25 cellular contexts compared by ENCODE assay signal in the genomic region with DNA sequence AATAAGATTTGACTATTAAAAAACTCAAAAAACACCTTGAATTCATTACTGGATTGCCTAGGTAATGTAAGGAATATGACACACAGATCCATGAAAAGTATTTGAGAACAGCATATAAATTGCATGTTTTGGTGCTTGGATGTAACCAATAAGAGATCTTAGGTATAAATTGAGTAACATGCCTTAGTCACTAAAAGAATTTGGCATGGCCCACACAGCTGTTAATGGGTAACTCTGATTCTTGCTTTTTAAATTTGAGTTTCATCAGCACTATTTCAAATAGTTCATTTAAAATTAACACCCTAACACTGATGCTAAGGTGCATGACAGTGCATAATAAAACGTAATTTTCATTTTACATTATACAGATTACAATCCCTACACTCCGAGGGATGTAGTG.
"Had no signal": no experiment of that assay in that cellular context is flagged by ENCODE, and none has a peak within 500 bp of the region (broad histone marks: within the 10 kb centered on the region; RNA-seq: fewer than 3 reads in every experiment).

No MANE protein-coding gene starts in this region.

- H3K4me2 ChIP-seq: smooth muscle cell had no signal

- H3K9me3 ChIP-seq: mucosa of descending colon, ovary, testis, thyroid gland, transverse colon, upper lobe of left lung, vagina had no signal

- H3K27me3 Mint-ChIP-seq: naive thymus-derived CD4-positive, alpha-beta T cell; natural killer cell treated with Interleukin-12 subunit alpha and Interleukin-12 subunit beta and Interleukin-15 and Interleukin-18, amount 100 ng/mL, for 72 hours; stimulated activated naive B cell treated with anti-CD40 and anti-IgM and Interleukin-4, amounts not matched to agents 10 μg/mL and 1 μg/mL and 100 μg/mL, for 72 hours had no signal

- H3K27me3 ChIP-seq: left lung, ovary, sigmoid colon, stomach, testis, thyroid gland, transverse colon, upper lobe of left lung, vagina had no signal

- H3K4me1 Mint-ChIP-seq: naive thymus-derived CD4-positive, alpha-beta T cell; stimulated activated naive B cell treated with anti-CD40 and anti-IgM and Interleukin-4, amounts not matched to agents 10 μg/mL and 1 μg/mL and 100 μg/mL, for 72 hours had no signal

- H3K27ac ChIP-seq: left lung, ovary, sigmoid colon, stomach, testis, thyroid gland, transverse colon, upper lobe of left lung, vagina had no signal

- ATAC-seq: left cardiac atrium; left lung; mucosa of descending colon; naive thymus-derived CD4-positive, alpha-beta T cell; natural killer cell treated with Interleukin-12 subunit alpha and Interleukin-12 subunit beta and Interleukin-15 and Interleukin-18, amount 100 ng/mL, for 72 hours; right cardiac atrium; stimulated activated naive B cell treated with anti-CD40 and anti-IgM and Interleukin-4, amounts not matched to agents 10 μg/mL and 1 μg/mL and 100 μg/mL, for 72 hours; stimulated activated naive CD8-positive, alpha-beta T cell treated with anti-CD3 and anti-CD28 coated beads, Interleukin-15, Interleukin-2, amounts not matched to agents 100 U/mL and 50 U/mL, for 24 hours had no signal

- H3K4me1 ChIP-seq: left lung, sigmoid colon, stomach, testis, thyroid gland, transverse colon, upper lobe of left lung, vagina had no signal

- H3K36me3 ChIP-seq: left lung, ovary, sigmoid colon, stomach, thyroid gland, transverse colon, upper lobe of left lung, vagina had no signal

- DNase-seq: hippocampal formation; kidney glomerular epithelial cell; left cardiac atrium; left lung; midbrain; mucosa of descending colon; naive thymus-derived CD4-positive, alpha-beta T cell; ovary; retina; right cardiac atrium; sigmoid colon; stimulated activated CD4-positive, alpha-beta T cell treated with anti-CD3 and anti-CD28 coated beads, Interleukin-1b, Interleukin-23, amount 100 ng/mL, for 48 hours; stimulated activated CD4-positive, alpha-beta T cell treated with anti-CD3 and anti-CD28 coated beads, Interleukin-4, amount 100 ng/mL, for 1 hour; stimulated activated naive B cell treated with anti-CD40 and anti-IgM and Interleukin-4, amounts not matched to agents 10 μg/mL and 1 μg/mL and 100 μg/mL, for 72 hours; stimulated activated naive CD8-positive, alpha-beta T cell treated with anti-CD3 and anti-CD28 coated beads, Interleukin-15, Interleukin-2, amounts not matched to agents 100 U/mL and 50 U/mL, for 24 hours; stomach; testis; thyroid gland; transverse colon; upper lobe of left lung had no signal

- H3K36me3 Mint-ChIP-seq: naive thymus-derived CD4-positive, alpha-beta T cell; natural killer cell treated with Interleukin-12 subunit alpha and Interleukin-12 subunit beta and Interleukin-15 and Interleukin-18, amount 100 ng/mL, for 72 hours; stimulated activated naive B cell treated with anti-CD40 and anti-IgM and Interleukin-4, amounts not matched to agents 10 μg/mL and 1 μg/mL and 100 μg/mL, for 72 hours had no signal

- H3K4me3 Mint-ChIP-seq: naive thymus-derived CD4-positive, alpha-beta T cell; natural killer cell treated with Interleukin-12 subunit alpha and Interleukin-12 subunit beta and Interleukin-15 and Interleukin-18, amount 100 ng/mL, for 72 hours; stimulated activated naive B cell treated with anti-CD40 and anti-IgM and Interleukin-4, amounts not matched to agents 10 μg/mL and 1 μg/mL and 100 μg/mL, for 72 hours had no signal

- H3K4me3 ChIP-seq: left lung, lung, mucosa of descending colon, ovary, sigmoid colon, smooth muscle cell, stomach, testis, thyroid gland, transverse colon, upper lobe of left lung, vagina had no signal

- H3K27ac Mint-ChIP-seq: naive thymus-derived CD4-positive, alpha-beta T cell; natural killer cell treated with Interleukin-12 subunit alpha and Interleukin-12 subunit beta and Interleukin-15 and Interleukin-18, amount 100 ng/mL, for 72 hours; progenitor cell of endocrine pancreas; stimulated activated naive B cell treated with anti-CD40 and anti-IgM and Interleukin-4, amounts not matched to agents 10 μg/mL and 1 μg/mL and 100 μg/mL, for 72 hours had no signal
